In the genomic region with DNA sequence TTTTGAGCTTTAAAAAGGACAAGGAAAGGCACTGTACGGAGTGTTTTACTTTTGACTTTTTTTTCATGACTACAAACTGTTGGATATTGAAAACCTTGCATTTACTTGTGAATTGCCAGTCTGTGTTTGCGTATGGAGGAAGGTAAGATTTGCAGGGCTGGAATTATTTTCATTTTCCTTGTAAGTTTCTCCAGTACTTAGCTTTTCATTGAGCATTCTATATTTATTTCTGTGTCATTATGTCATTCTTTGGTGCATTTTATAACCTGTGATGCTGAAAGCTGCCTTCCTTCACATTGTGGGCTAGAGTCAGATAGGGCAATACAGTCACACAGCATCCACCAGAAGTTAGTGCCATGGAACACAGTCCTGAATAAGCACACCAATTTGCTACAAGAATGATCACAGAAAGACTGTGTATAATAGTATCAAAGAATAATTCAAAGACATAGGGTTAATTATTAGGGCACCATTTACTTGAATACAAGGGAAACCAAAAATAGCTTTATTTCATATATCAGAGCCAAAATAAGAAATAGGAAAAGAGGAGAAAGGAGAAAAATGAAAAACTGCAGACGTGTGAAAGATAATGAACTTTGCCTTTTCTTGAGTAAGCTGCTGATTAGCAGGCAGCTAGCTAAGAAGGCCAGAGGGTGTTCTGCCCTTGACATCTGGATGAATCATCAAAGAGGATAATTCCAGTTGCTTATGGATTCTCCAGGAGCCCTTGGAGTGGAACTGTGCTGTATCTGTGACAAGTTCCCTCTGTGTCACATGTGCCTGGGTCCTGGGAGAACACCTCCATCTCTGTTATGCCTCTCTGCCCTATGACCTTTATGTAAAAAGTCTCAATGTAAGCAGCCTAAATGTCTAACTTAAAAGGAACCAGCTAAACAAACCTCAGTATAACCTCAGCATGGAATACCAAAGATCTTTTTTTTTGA, we compare ENCODE assay signal across 11 cellular contexts. TPM values are rescaled to one million over a fixed set of nuclear protein-coding genes. Genes with fewer than 3 reads are reported as not detected.
A peak's percentile ranks its signal among the peaks of the same experiment; 100 is the strongest.
DNase-seq lines count a peak whose midpoint lies in the region; ATAC-seq and TF ChIP-seq lines count a peak whose summit lies in the region.
"Had no signal": no experiment of that assay in that cellular context is flagged by ENCODE, and none has a peak within 500 bp of the region (broad histone marks: within the 10 kb centered on the region; RNA-seq: fewer than 3 reads in every experiment).

No MANE protein-coding gene starts in this region.

- H3K4me1 ChIP-seq in muscle layer of duodenum (ENCODE audit: control insufficient read depth in 1 of 2, insufficient read depth in 2 of 2, low read length in 2 of 2), result peaks cover 0 to 11% of the 10 kb centered on the region in 2 donors
- H3K4me1 ChIP-seq in gastrocnemius medialis, result peaks cover 5 to 21% of the 10 kb centered on the region in 2 donors

- DNase-seq in AG10803 (ENCODE audit: low read depth), result peak; percentile 31
- DNase-seq in NCI-H524 treated with DMSO at 0.1 percent for 48 hours (lab: John Stamatoyannopoulos, UW), result peak; percentile 39
- DNase-seq in coronary artery (ENCODE audit: low spot score), result no peak
- DNase-seq in dermis blood vessel endothelial cell, result no peak
- DNase-seq in GM10266 (ENCODE audit: extremely low spot score), result no peak
- no peak for DNase-seq in gastrocnemius medialis
- DNase-seq in NCI-H2081 treated with DMSO at 0.1 percent for 48 hours (lab: John Stamatoyannopoulos, UW), result no peak
- DNase-seq: activated T-cell treated with anti-CD3 and anti-CD28 coated beads, Interleukin-2, amount 50 U/mL, for 4 hours; cortex of kidney; stimulated activated naive CD8-positive, alpha-beta T cell treated with anti-CD3 and anti-CD28 coated beads, Interleukin-15, Interleukin-2, amounts not matched to agents 100 U/mL and 50 U/mL, for 24 hours had no signal

- TF ChIP-seq CTCF in AG10803 (conservative IDR thresholded peaks at IDR 0.05; ENCODE audit: low read length) (no peak), coronary artery (IDR thresholded peaks at IDR 0.05) (no peak), GM10266 (IDR thresholded peaks at IDR 0.05; ENCODE audit: control insufficient read depth, insufficient read depth, low read depth, missing control alignments) (no peak), gastrocnemius medialis (IDR thresholded peaks at IDR 0.05 in 4 of 5, conservative IDR thresholded peaks at IDR 0.05 in 1 of 5) (no peak)

- in situ Hi-C loops in gastrocnemius medialis (cut with MboI; ENCODE audit: low sequenced_read_pairs in 4 of 4), result loop anchor here in 1 of 4 donors (25.0 kb wide), 2 partner anchors 480 to 680 kb away; no protein-coding TSS in a partner anchor

- intact Hi-C loops in gastrocnemius medialis (cut with DNase I; ENCODE audit: low total_unique reads), result no loop called here

- no peak overlapping the region for H3K4me3 ChIP-seq in AG10803 (ENCODE audit: low read length)
- peak overlapping the region; percentile 38 for H3K4me3 ChIP-seq in coronary artery
- H3K4me3 ChIP-seq in muscle layer of duodenum (ENCODE audit: low read depth in 1 of 2, low read length in 2 of 2), result peak overlapping the region; percentile 6 to 32
- no peak overlapping the region for H3K4me3 ChIP-seq in gastrocnemius medialis

- H3K9me3 ChIP-seq in muscle layer of duodenum (ENCODE audit: control insufficient read depth in 1 of 2, low read length in 2 of 2) (no peaks in the 10 kb centered on the region), gastrocnemius medialis (no peaks in the 10 kb centered on the region)

- H3K27me3 ChIP-seq in muscle layer of duodenum (ENCODE audit: low read depth, low read length) (no peaks in the 10 kb centered on the region), gastrocnemius medialis (no peaks in the 10 kb centered on the region)

- peak overlapping the region; percentile 57 to 72 for H3K27ac ChIP-seq in coronary artery
- peak overlapping the region; percentile 77 for H3K27ac ChIP-seq in muscle layer of duodenum (ENCODE audit: low read length)
- peak overlapping the region in 2 of 4 donors; percentile 42 to 56 for H3K27ac ChIP-seq in gastrocnemius medialis

- no peaks in the 10 kb centered on the region for H3K36me3 ChIP-seq in muscle layer of duodenum (ENCODE audit: control insufficient read depth in 1 of 2, insufficient read depth in 2 of 2, low read length in 2 of 2)
- H3K36me3 ChIP-seq in gastrocnemius medialis, result no peaks in the 10 kb centered on the region

- ATAC-seq in gastrocnemius medialis, result no peak
- ATAC-seq: activated T-cell treated with anti-CD3 and anti-CD28 coated beads, Interleukin-2, amount 50 U/mL, for 4 hours; stimulated activated naive CD8-positive, alpha-beta T cell treated with anti-CD3 and anti-CD28 coated beads, Interleukin-15, Interleukin-2, amounts not matched to agents 100 U/mL and 50 U/mL, for 24 hours had no signal

- TF ChIP-seq POLR2A in gastrocnemius medialis (IDR thresholded peaks at IDR 0.05), result no peak

RNA-seq across cellular contexts. Expression of a gene that starts 8.0 kb away (rescaled TPM):
- total RNA-seq in dermis blood vessel endothelial cell (27.4 and 45.2 TPM in 2 replicates), gastrocnemius medialis (10 to 100 TPM; 19.7 to 43.7 (median 32.6) TPM)

Comparison
In these comparisons a context has a peak if more than half of its experiments do, and no peak if none do; other contexts are left out.
1. DNase-seq: peak in AG10803 (single experiment) and NCI-H524 treated with DMSO at 0.1 percent for 48 hours (single experiment); none in coronary artery (single experiment), dermis blood vessel endothelial cell (single experiment), GM10266 (single experiment), gastrocnemius medialis (0 of 2) and NCI-H2081 treated with DMSO at 0.1 percent for 48 hours (single experiment).
2. H3K4me3 ChIP-seq: peak in coronary artery (single experiment) and muscle layer of duodenum (2 of 2); none in AG10803 (single experiment) and gastrocnemius medialis (0 of 4).